In genomic region chr16:1443980-1444729, GRCh38 we compare ENCODE assay signal across 2 cellular contexts.
TF ChIP-seq lines count a peak whose summit lies in the region.

TSS of gene CCDC154 (minus strand) at chr16:1444556. CDS start at chr16:1444322, 234 bp downstream.

TF ChIP-seq in GM23338, 12 proteins besides CTCF, POLR2A, EP300 and RAD21 (continued from another document):
- no peak for TF ChIP-seq REST (IDR thresholded peaks at IDR 0.05; ENCODE audit: unreplicated experiment)
- TF ChIP-seq POLR2AphosphoS5 (IDR thresholded peaks at IDR 0.05; ENCODE audit: low read depth), result no peak
- TF ChIP-seq, protein P1, sequence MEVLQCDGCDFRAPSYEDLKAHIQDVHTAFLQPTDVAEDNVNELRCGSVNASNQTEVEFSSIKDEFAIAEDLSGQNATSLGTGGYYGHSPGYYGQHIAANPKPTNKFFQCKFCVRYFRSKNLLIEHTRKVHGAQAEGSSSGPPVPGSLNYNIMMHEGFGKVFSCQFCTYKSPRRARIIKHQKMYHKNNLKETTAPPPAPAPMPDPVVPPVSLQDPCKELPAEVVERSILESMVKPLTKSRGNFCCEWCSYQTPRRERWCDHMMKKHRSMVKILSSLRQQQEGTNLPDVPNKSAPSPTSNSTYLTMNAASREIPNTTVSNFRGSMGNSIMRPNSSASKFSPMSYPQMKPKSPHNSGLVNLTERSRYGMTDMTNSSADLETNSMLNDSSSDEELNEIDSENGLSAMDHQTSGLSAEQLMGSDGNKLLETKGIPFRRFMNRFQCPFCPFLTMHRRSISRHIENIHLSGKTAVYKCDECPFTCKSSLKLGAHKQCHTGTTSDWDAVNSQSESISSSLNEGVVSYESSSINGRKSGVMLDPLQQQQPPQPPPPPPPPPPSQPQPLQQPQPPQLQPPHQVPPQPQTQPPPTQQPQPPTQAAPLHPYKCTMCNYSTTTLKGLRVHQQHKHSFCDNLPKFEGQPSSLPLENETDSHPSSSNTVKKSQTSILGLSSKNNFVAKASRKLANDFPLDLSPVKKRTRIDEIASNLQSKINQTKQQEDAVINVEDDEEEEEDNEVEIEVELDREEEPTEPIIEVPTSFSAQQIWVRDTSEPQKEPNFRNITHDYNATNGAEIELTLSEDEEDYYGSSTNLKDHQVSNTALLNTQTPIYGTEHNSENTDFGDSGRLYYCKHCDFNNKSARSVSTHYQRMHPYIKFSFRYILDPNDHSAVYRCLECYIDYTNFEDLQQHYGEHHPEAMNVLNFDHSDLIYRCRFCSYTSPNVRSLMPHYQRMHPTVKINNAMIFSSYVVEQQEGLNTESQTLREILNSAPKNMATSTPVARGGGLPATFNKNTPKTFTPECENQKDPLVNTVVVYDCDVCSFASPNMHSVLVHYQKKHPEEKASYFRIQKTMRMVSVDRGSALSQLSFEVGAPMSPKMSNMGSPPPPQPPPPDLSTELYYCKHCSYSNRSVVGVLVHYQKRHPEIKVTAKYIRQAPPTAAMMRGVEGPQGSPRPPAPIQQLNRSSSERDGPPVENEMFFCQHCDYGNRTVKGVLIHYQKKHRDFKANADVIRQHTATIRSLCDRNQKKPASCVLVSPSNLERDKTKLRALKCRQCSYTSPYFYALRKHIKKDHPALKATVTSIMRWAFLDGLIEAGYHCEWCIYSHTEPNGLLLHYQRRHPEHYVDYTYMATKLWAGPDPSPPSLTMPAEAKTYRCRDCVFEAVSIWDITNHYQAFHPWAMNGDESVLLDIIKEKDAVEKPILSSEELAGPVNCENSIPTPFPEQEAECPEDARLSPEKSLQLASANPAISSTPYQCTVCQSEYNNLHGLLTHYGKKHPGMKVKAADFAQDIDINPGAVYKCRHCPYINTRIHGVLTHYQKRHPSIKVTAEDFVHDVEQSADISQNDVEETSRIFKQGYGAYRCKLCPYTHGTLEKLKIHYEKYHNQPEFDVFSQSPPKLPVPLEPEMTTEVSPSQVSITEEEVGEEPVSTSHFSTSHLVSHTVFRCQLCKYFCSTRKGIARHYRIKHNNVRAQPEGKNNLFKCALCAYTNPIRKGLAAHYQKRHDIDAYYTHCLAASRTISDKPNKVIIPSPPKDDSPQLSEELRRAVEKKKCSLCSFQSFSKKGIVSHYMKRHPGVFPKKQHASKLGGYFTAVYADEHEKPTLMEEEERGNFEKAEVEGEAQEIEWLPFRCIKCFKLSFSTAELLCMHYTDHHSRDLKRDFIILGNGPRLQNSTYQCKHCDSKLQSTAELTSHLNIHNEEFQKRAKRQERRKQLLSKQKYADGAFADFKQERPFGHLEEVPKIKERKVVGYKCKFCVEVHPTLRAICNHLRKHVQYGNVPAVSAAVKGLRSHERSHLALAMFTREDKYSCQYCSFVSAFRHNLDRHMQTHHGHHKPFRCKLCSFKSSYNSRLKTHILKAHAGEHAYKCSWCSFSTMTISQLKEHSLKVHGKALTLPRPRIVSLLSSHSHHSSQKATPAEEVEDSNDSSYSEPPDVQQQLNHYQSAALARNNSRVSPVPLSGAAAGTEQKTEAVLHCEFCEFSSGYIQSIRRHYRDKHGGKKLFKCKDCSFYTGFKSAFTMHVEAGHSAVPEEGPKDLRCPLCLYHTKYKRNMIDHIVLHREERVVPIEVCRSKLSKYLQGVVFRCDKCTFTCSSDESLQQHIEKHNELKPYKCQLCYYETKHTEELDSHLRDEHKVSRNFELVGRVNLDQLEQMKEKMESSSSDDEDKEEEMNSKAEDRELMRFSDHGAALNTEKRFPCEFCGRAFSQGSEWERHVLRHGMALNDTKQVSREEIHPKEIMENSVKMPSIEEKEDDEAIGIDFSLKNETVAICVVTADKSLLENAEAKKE (CRISPR knock-in tag; IDR thresholded peaks at IDR 0.05), result no peak
- TF ChIP-seq EZH2 (IDR thresholded peaks at IDR 0.05; ENCODE audit: low read depth, unreplicated experiment), result no peak
- TF ChIP-seq CREB1 (CRISPR knock-in tag; IDR thresholded peaks at IDR 0.05; ENCODE audit: low read depth), result no peak
- no peak for TF ChIP-seq ZNF114 (CRISPR knock-in tag; IDR thresholded peaks at IDR 0.05)
- TF ChIP-seq EZH2phosphoT487 (IDR thresholded peaks at IDR 0.05; ENCODE audit: unreplicated experiment), result no peak
- TF ChIP-seq NANOG (IDR thresholded peaks at IDR 0.05; ENCODE audit: borderline replicate concordance), result no peak
- no peak for TF ChIP-seq JUNB (IDR thresholded peaks at IDR 0.05; ENCODE audit: unreplicated experiment)
- TF ChIP-seq, protein P2, sequence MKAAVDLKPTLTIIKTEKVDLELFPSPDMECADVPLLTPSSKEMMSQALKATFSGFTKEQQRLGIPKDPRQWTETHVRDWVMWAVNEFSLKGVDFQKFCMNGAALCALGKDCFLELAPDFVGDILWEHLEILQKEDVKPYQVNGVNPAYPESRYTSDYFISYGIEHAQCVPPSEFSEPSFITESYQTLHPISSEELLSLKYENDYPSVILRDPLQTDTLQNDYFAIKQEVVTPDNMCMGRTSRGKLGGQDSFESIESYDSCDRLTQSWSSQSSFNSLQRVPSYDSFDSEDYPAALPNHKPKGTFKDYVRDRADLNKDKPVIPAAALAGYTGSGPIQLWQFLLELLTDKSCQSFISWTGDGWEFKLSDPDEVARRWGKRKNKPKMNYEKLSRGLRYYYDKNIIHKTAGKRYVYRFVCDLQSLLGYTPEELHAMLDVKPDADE (IDR thresholded peaks at IDR 0.05), result no peak
- TF ChIP-seq ZNF331 (CRISPR knock-in tag; IDR thresholded peaks at IDR 0.05; ENCODE audit: low read depth), result no peak

TF ChIP-seq in HepG2, 621 proteins besides CTCF, POLR2A, EP300 and RAD21 (continued from another document):
- TF ChIP-seq RFXANK (CRISPR knock-in tag; IDR thresholded peaks at IDR 0.05), result no peak
- TF ChIP-seq KDM2A (CRISPR knock-in tag; IDR thresholded peaks at IDR 0.05; ENCODE audit: borderline replicate concordance, low read depth), result peak; percentile 50; the same call in 1 of the 2 replicates
- TF ChIP-seq HOXA9 (CRISPR knock-in tag; IDR thresholded peaks at IDR 0.05; ENCODE audit: borderline replicate concordance), result no peak
- peak; percentile 88 for TF ChIP-seq AGO2 (optimal IDR thresholded peaks at IDR 0.05; ENCODE audit: low read depth, low read length)
